ENCODE assay signal across 9 cellular contexts in the genomic region with DNA sequence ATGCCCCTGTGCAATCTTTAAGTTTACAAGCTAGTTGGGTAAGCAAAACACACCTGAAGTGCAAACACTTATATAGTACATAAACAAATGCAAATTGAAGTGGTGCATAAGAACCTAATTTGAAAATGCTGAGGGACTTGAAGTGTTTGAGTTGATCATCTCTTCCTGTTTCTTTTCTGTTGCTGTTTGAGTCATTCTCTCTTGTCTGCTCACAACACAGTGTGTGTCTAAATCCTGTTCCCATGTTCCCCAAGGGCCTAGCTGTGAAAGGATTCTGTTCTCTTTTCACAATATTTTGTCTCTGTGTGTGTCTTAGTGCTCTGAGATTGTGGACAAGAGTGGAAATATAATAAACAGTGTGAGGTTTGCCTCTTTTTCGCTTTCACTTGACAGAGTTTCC. TPM values are rescaled to one million over a fixed set of nuclear protein-coding genes. Genes with fewer than 3 reads are reported as not detected.
A peak's percentile ranks its signal among the peaks of the same experiment; 100 is the strongest.
DNase-seq lines count a peak whose midpoint lies in the region; ATAC-seq and TF ChIP-seq lines count a peak whose summit lies in the region.
"Had no signal": no experiment of that assay in that cellular context is flagged by ENCODE, and none has a peak within 500 bp of the region (broad histone marks: within the 10 kb centered on the region; RNA-seq: fewer than 3 reads in every experiment).

No MANE protein-coding gene starts in this region.

- H3K4me3 ChIP-seq in GM06990 (replicated peaks; ENCODE audit: low read depth, low read length) = no peak overlapping the region
- no peak overlapping the region for H3K4me3 ChIP-seq in left ventricle myocardium inferior

- no peaks in the 10 kb centered on the region for H3K9me3 ChIP-seq in left ventricle myocardium inferior (replicated peaks)

- H3K36me3 ChIP-seq in GM06990 (ENCODE audit: control insufficient read depth, insufficient read depth, low read length) = no peaks in the 10 kb centered on the region
- no peaks in the 10 kb centered on the region for H3K36me3 ChIP-seq in left ventricle myocardium inferior

- no peak overlapping the region for H3K27ac ChIP-seq in left ventricle myocardium inferior (replicated peaks)

- TF ChIP-seq CTCF in GM06990 (IDR thresholded peaks at IDR 0.05; ENCODE audit: insufficient read depth, low read length, poor library complexity, severe bottlenecking) (no peak), left ventricle myocardium inferior (IDR thresholded peaks at IDR 0.05; ENCODE audit: borderline replicate concordance) (no peak)

- H3K27me3 ChIP-seq in GM06990 (replicated peaks; ENCODE audit: control insufficient read depth, insufficient read depth, low read length) (no peaks in the 10 kb centered on the region), left ventricle myocardium inferior (ENCODE audit: low read depth) (no peaks in the 10 kb centered on the region)

- H3K4me1 ChIP-seq in left ventricle myocardium inferior = no peaks in the 10 kb centered on the region

- intact Hi-C loops in left ventricle myocardium inferior (cut with micrococcal nuclease) = no loop called here

- DNase-seq in GM06990 (ENCODE audit: extremely low read depth, insufficient read length) (peak; percentile 40), NCI-H69 (lab: John Stamatoyannopoulos, UW) (no peak), NCI-H82 (lab: John Stamatoyannopoulos, UW) (no peak), iPS-NIHi7 (ENCODE audit: extremely low spot score) (no peak), left ventricle myocardium inferior (no peak)

- peak; percentile 28 for ATAC-seq in GM19468 (IDR thresholded peaks at IDR 0.05; ENCODE audit: extremely low read depth, unreplicated experiment)
- peak; percentile 62 for ATAC-seq in HG03354 (IDR thresholded peaks at IDR 0.05; ENCODE audit: poor library complexity, severe bottlenecking, unreplicated experiment)
- ATAC-seq in esophagus mucosa = peak; percentile 28
- ATAC-seq: HCT116 had no signal

RNA-seq across cellular contexts. Expression of a gene that starts 6.1 kb away (rescaled TPM):
- total RNA-seq in esophagus mucosa = 1.0 TPM
- 0.33 TPM for total RNA-seq in left ventricle myocardium inferior

RNA-seq across cellular contexts. Expression of a gene that starts 47.1 kb away (rescaled TPM):
- total RNA-seq in esophagus mucosa = 6.8 TPM
- not detected for total RNA-seq in left ventricle myocardium inferior
